ENCODE assay signal across 7 cellular contexts in genomic region chr3:51520906-51521730, GRCh38. TPM values are rescaled to one million over a fixed set of nuclear protein-coding genes. Genes with fewer than 3 reads are reported as not detected.
DNase-seq lines count a peak whose midpoint lies in the region; ATAC-seq and TF ChIP-seq lines count a peak whose summit lies in the region.
"Not testable (repeated sequence)": the region's sequence is repeated elsewhere in the genome, so short reads cannot be mapped to it uniquely, and the experiment has no call there.

No MANE protein-coding gene starts in this region.

- peaks cover 17% of the 10 kb centered on the region for H3K4me1 ChIP-seq in OCI-LY7 (ENCODE audit: insufficient read depth, low read length, poor library complexity, severe bottlenecking)

- not testable (repeated sequence) for H3K4me3 ChIP-seq in OCI-LY7 (ENCODE audit: low read depth, low read length, poor library complexity, severe bottlenecking)

- DNase-seq in OCI-LY7 (ENCODE audit: low spot score): peak; percentile 79

- H3K4me2 ChIP-seq in OCI-LY7 (ENCODE audit: low read length): peak overlapping the region; percentile 36

- H3K79me2 ChIP-seq in OCI-LY7 (ENCODE audit: insufficient read depth, low read depth, low read length): not testable (repeated sequence)

- H3K27ac ChIP-seq in OCI-LY7 (ENCODE audit: low read depth, low read length, poor library complexity, severe bottlenecking): not testable (repeated sequence)

- intact Hi-C loops in OCI-LY7 (cut with micrococcal nuclease; ENCODE audit: unreplicated experiment): not testable (repeated sequence)

- not testable (repeated sequence) for H3K36me3 ChIP-seq in OCI-LY7 (ENCODE audit: insufficient read depth, low read length)

- H2AFZ ChIP-seq in OCI-LY7 (ENCODE audit: low read length): not testable (repeated sequence)

- BruUV-seq in OCI-LY7 (replicated peaks; lab: Mats Ljungman, UMichigan): not testable (repeated sequence)

- POLR2A ChIA-PET in OCI-LY7 (lab: Charles Lee): interaction anchor here (0.8 to 2.4 kb wide), 2 partner anchors 17 to 76 kb away, joined by 3 to 9 read pairs; partner anchors contain the start of gene RAD54L2

- TF ChIP-seq CTCF in OCI-LY7 (conservative IDR thresholded peaks at IDR 0.05; ENCODE audit: low read length): not testable (repeated sequence)

- H4K20me1 ChIP-seq in OCI-LY7 (ENCODE audit: insufficient read depth, low read length): not testable (repeated sequence)

- ATAC-seq in GM18502 (IDR thresholded peaks at IDR 0.05; ENCODE audit: poor library complexity, unreplicated experiment) (peak; percentile 70), GM19035 (IDR thresholded peaks at IDR 0.05; ENCODE audit: unreplicated experiment) (peak; percentile 88), GM21423 (IDR thresholded peaks at IDR 0.05; ENCODE audit: unreplicated experiment) (peak; percentile 76), HG02623 (IDR thresholded peaks at IDR 0.05; ENCODE audit: unreplicated experiment) (peak; percentile 78), HG03039 (IDR thresholded peaks at IDR 0.05; ENCODE audit: unreplicated experiment) (peak; percentile 54), HG03354 (IDR thresholded peaks at IDR 0.05; ENCODE audit: poor library complexity, severe bottlenecking, unreplicated experiment) (peak; percentile 86)

- H3K9me3 ChIP-seq in OCI-LY7 (ENCODE audit: low read length): not testable (repeated sequence)

- CTCF ChIA-PET in OCI-LY7 (lab: Charles Lee; ENCODE audit: unreplicated experiment): interaction anchor here (0.9 to 1.0 kb wide), 2 partner anchors 17 to 20 kb away, joined by 3 read pairs; partner anchors contain the start of gene RAD54L2

- not testable (repeated sequence) for H3K9me2 ChIP-seq in OCI-LY7 (ENCODE audit: insufficient read depth, low read length)

RNA-seq across cellular contexts. Expression of gene RAD54L2, which starts 17.4 kb away (rescaled TPM):
- 15.0 and 20.5 TPM in 2 replicates for total RNA-seq in OCI-LY7 (2014; rRNA removed; shearing (Covaris generic))
- total RNA-seq in OCI-LY7 (2022): 31.7 and 34.0 TPM in 2 replicates

RNA-seq across cellular contexts. Expression of gene DCAF1, which starts 21.3 kb away (rescaled TPM):
- total RNA-seq in OCI-LY7 (2014; rRNA removed; shearing (Covaris generic)): 24.8 and 29.5 TPM in 2 replicates
- total RNA-seq in OCI-LY7 (2022): 37.1 and 38.8 TPM in 2 replicates
